In genomic region chr1:66981679-66982078, GRCh38 we compare ENCODE assay signal across 1 cellular context.
TF ChIP-seq lines count a peak whose summit lies in the region.

No MANE protein-coding gene starts in this region.

TF ChIP-seq in GM12878, 131 proteins besides CTCF, POLR2A, EP300 and RAD21:
- TF ChIP-seq CHD2 (IDR thresholded peaks at IDR 0.05; ENCODE audit: borderline replicate concordance, low read depth, low read length) (0 out of 2 replicates have a peak, but pooled peaks have one; percentile 27), ZNF274 (IDR thresholded peaks at IDR 0.05; ENCODE audit: insufficient read depth, insufficient read length) (no peak), BMI1 (IDR thresholded peaks at IDR 0.05; ENCODE audit: borderline replicate concordance) (0 out of 2 replicates have a peak, but pooled peaks have one; percentile 12)
